Comparison of ENCODE assay signal across 16 cellular contexts in genomic region chr9:98500337-98500919, GRCh38.
"Had no signal": no experiment of that assay in that cellular context is flagged by ENCODE, and none has a peak within 500 bp of the region (broad histone marks: within the 10 kb centered on the region; RNA-seq: fewer than 3 reads in every experiment).

No MANE protein-coding gene starts in this region.

- H3K4me1 ChIP-seq: esophagus squamous epithelium, gastroesophageal sphincter, vagina had no signal

- H3K27me3 ChIP-seq: esophagus squamous epithelium, ovary, upper lobe of left lung, vagina had no signal

- H3K4me3 Mint-ChIP-seq: effector memory CD8-positive, alpha-beta T cell; naive thymus-derived CD4-positive, alpha-beta T cell; nephron progenitor cell had no signal

- H3K9me3 ChIP-seq: esophagus squamous epithelium, gastroesophageal sphincter, ovary, upper lobe of left lung, vagina had no signal

- H3K36me3 Mint-ChIP-seq: naive thymus-derived CD4-positive, alpha-beta T cell had no signal

- H3K9me3 Mint-ChIP-seq: effector memory CD8-positive, alpha-beta T cell; nephron progenitor cell had no signal

- FAIRE-seq: small intestine had no signal

- ATAC-seq: effector memory CD8-positive, alpha-beta T cell; gastroesophageal sphincter; naive thymus-derived CD4-positive, alpha-beta T cell; right cardiac atrium had no signal

- H3K27ac ChIP-seq: esophagus squamous epithelium, gastroesophageal sphincter, ovary, vagina had no signal

- H3K36me3 ChIP-seq: esophagus squamous epithelium, gastroesophageal sphincter, ovary, upper lobe of left lung, vagina had no signal

- H3K27ac Mint-ChIP-seq: effector memory CD8-positive, alpha-beta T cell; naive thymus-derived CD4-positive, alpha-beta T cell; nephron progenitor cell had no signal

- DNase-seq: effector memory CD8-positive, alpha-beta T cell; esophagus squamous epithelium; foreskin fibroblast; kidney glomerular epithelial cell; mesendoderm; naive thymus-derived CD4-positive, alpha-beta T cell; nephron progenitor cell; ovary; right cardiac atrium; small intestine; stimulated activated CD4-positive, alpha-beta T cell treated with anti-CD3 and anti-CD28 coated beads, Interleukin-12 subunit alpha, Interleukin-12 subunit beta, amount 100 ng/mL, for 4 hours; stimulated activated CD4-positive, alpha-beta T cell treated with anti-CD3 and anti-CD28 coated beads, Interleukin-2, amount 100 ng/mL, for 48 hours; stimulated activated naive CD4-positive, alpha-beta T cell treated with Interleukin-2 at 50 U/mL for 16 hours; upper lobe of left lung had no signal

- H3K4me3 ChIP-seq: esophagus squamous epithelium, gastroesophageal sphincter, ovary, upper lobe of left lung, vagina had no signal
